In the genomic region with DNA sequence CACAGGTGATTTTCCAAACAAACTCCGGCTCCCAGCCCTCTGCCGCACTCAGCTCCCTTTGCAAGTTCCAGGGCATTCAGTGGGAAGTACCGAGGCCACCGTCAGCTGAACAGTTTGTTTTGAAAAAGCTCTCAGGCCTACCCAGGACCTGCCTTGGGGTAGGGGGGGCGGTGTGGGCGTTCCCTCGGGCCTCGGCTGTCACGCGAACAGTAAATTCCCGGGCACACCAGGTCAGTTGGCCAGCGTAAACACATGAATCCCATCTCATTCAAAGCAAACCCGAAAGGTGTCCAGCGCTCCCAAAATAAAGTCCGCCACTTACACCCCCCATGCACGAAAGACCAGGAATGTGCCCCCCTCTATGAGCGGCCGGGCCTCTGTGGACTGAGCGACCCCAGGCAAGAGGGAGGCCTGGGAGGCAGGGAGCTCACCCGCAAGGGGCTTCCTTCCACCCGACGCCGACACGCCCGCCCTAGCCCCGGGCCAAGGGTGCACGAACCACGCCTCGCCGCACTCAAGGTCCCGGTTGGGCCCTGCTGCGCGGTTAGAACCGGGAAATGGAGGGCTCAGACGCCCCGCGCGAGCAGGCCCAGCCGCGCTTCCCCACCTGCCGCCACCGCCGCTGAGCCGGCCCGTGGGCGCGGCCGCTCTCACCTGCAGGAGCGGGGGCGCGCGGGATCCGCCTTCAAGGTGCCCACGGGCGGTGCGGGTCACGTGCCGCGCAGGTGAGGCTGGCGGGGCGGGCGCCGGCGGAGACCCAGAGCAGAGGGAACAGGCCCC, we compare ENCODE assay signal across 8 cellular contexts. TPM values are rescaled to one million over a fixed set of nuclear protein-coding genes. Genes with fewer than 3 reads are reported as not detected.
DNase-seq lines count a peak whose midpoint lies in the region; FAIRE-seq and TF ChIP-seq lines count a peak whose summit lies in the region.

A gene with protein sequence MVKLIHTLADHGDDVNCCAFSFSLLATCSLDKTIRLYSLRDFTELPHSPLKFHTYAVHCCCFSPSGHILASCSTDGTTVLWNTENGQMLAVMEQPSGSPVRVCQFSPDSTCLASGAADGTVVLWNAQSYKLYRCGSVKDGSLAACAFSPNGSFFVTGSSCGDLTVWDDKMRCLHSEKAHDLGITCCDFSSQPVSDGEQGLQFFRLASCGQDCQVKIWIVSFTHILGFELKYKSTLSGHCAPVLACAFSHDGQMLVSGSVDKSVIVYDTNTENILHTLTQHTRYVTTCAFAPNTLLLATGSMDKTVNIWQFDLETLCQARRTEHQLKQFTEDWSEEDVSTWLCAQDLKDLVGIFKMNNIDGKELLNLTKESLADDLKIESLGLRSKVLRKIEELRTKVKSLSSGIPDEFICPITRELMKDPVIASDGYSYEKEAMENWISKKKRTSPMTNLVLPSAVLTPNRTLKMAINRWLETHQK (minus strand): TSS at position 775 of the 780 bp plus-strand sequence. CDS start 3,634 bp downstream, outside the sequence.

- no peaks in the 10 kb centered on the region for H3K36me3 Mint-ChIP-seq in HFFc6 (ENCODE audit: low read depth)
- H3K36me3 Mint-ChIP-seq in mesothelial cell of epicardium, result no peaks in the 10 kb centered on the region
- H3K36me3 Mint-ChIP-seq in stimulated activated naive CD8-positive, alpha-beta T cell treated with anti-CD3 and anti-CD28 coated beads, Interleukin-15, Interleukin-2, amounts not matched to agents 100 ng/mL and 50 ng/mL, for 24 hours (ENCODE audit: low read depth), result peaks cover 4% of the 10 kb centered on the region

- no peak for TF ChIP-seq POLR2A in endothelial cell of umbilical vein (IDR thresholded peaks at IDR 0.05; ENCODE audit: low read depth, low read length)

- peak within 1 kb of the TSS; percentile 68 for H3K27ac ChIP-seq in endothelial cell of umbilical vein (ENCODE audit: insufficient read depth, low read depth, low read length)

- H3K9me3 ChIP-seq in endothelial cell of umbilical vein (replicated peaks; ENCODE audit: control insufficient read depth, insufficient read depth, low read length), result no peaks in the 10 kb centered on the region

- peaks cover 42% of the 10 kb centered on the region for H3K4me1 Mint-ChIP-seq in HFFc6 (ENCODE audit: low read depth)
- peaks cover 36% of the 10 kb centered on the region for H3K4me1 Mint-ChIP-seq in mesothelial cell of epicardium
- H3K4me1 Mint-ChIP-seq in stimulated activated naive CD8-positive, alpha-beta T cell treated with anti-CD3 and anti-CD28 coated beads, Interleukin-15, Interleukin-2, amounts not matched to agents 100 ng/mL and 50 ng/mL, for 24 hours (ENCODE audit: low read depth), result peaks cover 46% of the 10 kb centered on the region

- no peaks in the 10 kb centered on the region for H3K79me2 ChIP-seq in endothelial cell of umbilical vein (ENCODE audit: control insufficient read depth, insufficient read depth, low read length)

- TF ChIP-seq CTCF in HFFc6 (IDR thresholded peaks at IDR 0.05) (no peak), endothelial cell of umbilical vein (IDR thresholded peaks at IDR 0.05; ENCODE audit: extremely low read depth in 1 of 2, insufficient read depth in 1 of 2, low read depth in 1 of 2, low read length in 2 of 2) (no peak), mesothelial cell of epicardium (IDR thresholded peaks at IDR 0.05; ENCODE audit: unreplicated experiment) (no peak)

- H3K9me3 Mint-ChIP-seq in HFFc6 (no peaks in the 10 kb centered on the region), mesothelial cell of epicardium (no peaks in the 10 kb centered on the region)
- no peaks in the 10 kb centered on the region for H3K9me3 Mint-ChIP-seq in stimulated activated naive CD8-positive, alpha-beta T cell treated with anti-CD3 and anti-CD28 coated beads, Interleukin-15, Interleukin-2, amounts not matched to agents 100 ng/mL and 50 ng/mL, for 24 hours

- FAIRE-seq in endothelial cell of umbilical vein (lab: Jason Lieb, UNC), result peak; percentile 73

- CTCF ChIA-PET in endothelial cell of umbilical vein (lab: Charles Lee), result interaction anchor here (0.9 to 2.1 kb wide), 7 partner anchors 9 to 682 kb away, joined by 3 to 8 read pairs (median 4); a partner anchor contains a TSS

- peaks cover 7% of the 10 kb centered on the region for H3K4me1 ChIP-seq in endothelial cell of umbilical vein (ENCODE audit: control insufficient read depth, extremely low read depth, insufficient read depth, low read length)

- no TSS peak for BruUV-seq in endothelial cell of umbilical vein (replicated peaks; lab: Mats Ljungman, UMichigan)

- peak within 1 kb of the TSS; percentile 61 for H3K9ac ChIP-seq in endothelial cell of umbilical vein (replicated peaks; ENCODE audit: extremely low read depth, insufficient read depth, low read length)

- no peaks in the 10 kb centered on the region for H3K36me3 ChIP-seq in endothelial cell of umbilical vein (ENCODE audit: control insufficient read depth in 2 of 2, extremely low read depth in 1 of 2, insufficient read depth in 2 of 2, low read length in 2 of 2)

- POLR2A ChIA-PET in endothelial cell of umbilical vein (lab: Charles Lee), result interaction anchor here (1.3 kb wide), 1 partner anchor 426 kb away, joined by 3 read pairs; a partner anchor contains a TSS

- H3K4me2 ChIP-seq in endothelial cell of umbilical vein (ENCODE audit: insufficient read depth, low read length), result peak within 1 kb of the TSS; percentile 87

- H3K4me3 Mint-ChIP-seq in HFFc6 (peak within 1 kb of the TSS; percentile 91), mesothelial cell of epicardium (peak within 1 kb of the TSS; percentile 88)
- H3K4me3 Mint-ChIP-seq in stimulated activated naive CD8-positive, alpha-beta T cell treated with anti-CD3 and anti-CD28 coated beads, Interleukin-15, Interleukin-2, amounts not matched to agents 100 ng/mL and 50 ng/mL, for 24 hours, result peak within 1 kb of the TSS; percentile 88

- H3K27me3 Mint-ChIP-seq in HFFc6 (ENCODE audit: insufficient read depth), result no peaks in the 10 kb centered on the region; the same call in 1 of the 2 replicates
- H3K27me3 Mint-ChIP-seq in mesothelial cell of epicardium (ENCODE audit: low read depth), result no peaks in the 10 kb centered on the region
- no peaks in the 10 kb centered on the region for H3K27me3 Mint-ChIP-seq in stimulated activated naive CD8-positive, alpha-beta T cell treated with anti-CD3 and anti-CD28 coated beads, Interleukin-15, Interleukin-2, amounts not matched to agents 100 ng/mL and 50 ng/mL, for 24 hours

- H3K27ac Mint-ChIP-seq in HFFc6 (peak within 1 kb of the TSS; percentile 86), mesothelial cell of epicardium (peak within 1 kb of the TSS; percentile 95)
- peak within 1 kb of the TSS; percentile 89 for H3K27ac Mint-ChIP-seq in stimulated activated naive CD8-positive, alpha-beta T cell treated with anti-CD3 and anti-CD28 coated beads, Interleukin-15, Interleukin-2, amounts not matched to agents 100 ng/mL and 50 ng/mL, for 24 hours

- dilution Hi-C loops in endothelial cell of umbilical vein (cut with MboI; ENCODE audit: extremely low pct_ligation_motif_present, low sequenced_read_pairs), result no loop called here

- H3K27me3 ChIP-seq in endothelial cell of umbilical vein (ENCODE audit: control insufficient read depth in 2 of 2, insufficient read depth in 2 of 2, low read length in 2 of 2), result no peaks in the 10 kb centered on the region

- H3K9me1 ChIP-seq in endothelial cell of umbilical vein (replicated peaks; ENCODE audit: control insufficient read depth, extremely low read depth, insufficient read depth, low read length), result no peaks in the 10 kb centered on the region

- H2AFZ ChIP-seq in endothelial cell of umbilical vein (ENCODE audit: low read depth, low read length), result peak within 1 kb of the TSS; percentile 94

- H4K20me1 ChIP-seq in endothelial cell of umbilical vein (replicated peaks; ENCODE audit: control insufficient read depth, extremely low read depth, insufficient read depth, low read length), result no peaks in the 10 kb centered on the region

- DNase-seq in NCI-H2081 (lab: John Stamatoyannopoulos, UW), result peak; percentile 30 to 63
- no peak for DNase-seq in NCI-H2081 treated with DMSO at 0.1 percent for 48 hours (lab: John Stamatoyannopoulos, UW)
- peak; percentile 46 for DNase-seq in HFFc6
- peak; percentile 8 for DNase-seq in NCI-H128 (lab: John Stamatoyannopoulos, UW; ENCODE audit: unreplicated experiment)
- peak; percentile 12 for DNase-seq in activated CD4-positive, alpha-beta T cell treated with anti-CD3 and anti-CD28 coated beads, Interleukin-2, amount 50 U/mL, for 1 hour
- DNase-seq in endothelial cell of umbilical vein (ENCODE audit: low read depth, low spot score), result peak; percentile 79
- peak; percentile 55 to 72 for DNase-seq in mesothelial cell of epicardium (ENCODE audit: low spot score in 2 of 2, unreplicated experiment in 2 of 2)

- peak within 1 kb of the TSS; percentile 60 to 73 (median 61) for H3K4me3 ChIP-seq in endothelial cell of umbilical vein (replicated peaks in 1 of 3; ENCODE audit: insufficient read depth in 1 of 3, low read depth in 1 of 3, low read length in 3 of 3)

- intact Hi-C loops in endothelial cell of umbilical vein (cut with micrococcal nuclease), result loop anchor here (1.0 kb wide), 2 partner anchors 60 to 426 kb away; a partner anchor contains a TSS

TF ChIP-seq in endothelial cell of umbilical vein, 7 proteins besides CTCF, POLR2A, EP300 and RAD21 (continues in another document):
- TF ChIP-seq EZH2 (IDR thresholded peaks at IDR 0.05; ENCODE audit: borderline replicate concordance, low read depth, low read length, severe bottlenecking) (no peak), GATA2 (IDR thresholded peaks at IDR 0.05; ENCODE audit: insufficient read depth, insufficient read length, low read depth, low read length) (no peak), POLR2AphosphoS5 (IDR thresholded peaks at IDR 0.05; ENCODE audit: insufficient read depth, low read depth, low read length) (no peak), JUN (IDR thresholded peaks at IDR 0.05; ENCODE audit: borderline replicate concordance, insufficient read depth, insufficient read length, low read depth) (no peak), FOS (IDR thresholded peaks at IDR 0.05; ENCODE audit: borderline replicate concordance, insufficient read depth, low read length) (no peak)
- TF ChIP-seq, protein P1, sequence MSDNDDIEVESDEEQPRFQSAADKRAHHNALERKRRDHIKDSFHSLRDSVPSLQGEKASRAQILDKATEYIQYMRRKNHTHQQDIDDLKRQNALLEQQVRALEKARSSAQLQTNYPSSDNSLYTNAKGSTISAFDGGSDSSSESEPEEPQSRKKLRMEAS (IDR thresholded peaks at IDR 0.05; ENCODE audit: insufficient read depth, insufficient read length), result no peak

RNA-seq across cellular contexts. Expression of the gene that starts here (rescaled TPM):
- total RNA-seq in HFFc6 (2021; fragmentation: NEBNext Ultra II Directional; extraction: Animal tissue kit (Norgen Biotek cat#: 25700)), result 1 to 10 TPM; 6.1 to 8.9 (median 7.0) TPM
- 4.8 and 7.3 TPM in 2 replicates for total RNA-seq in endothelial cell of umbilical vein
- 3.1 and 4.0 TPM in 2 replicates for polyA plus RNA-seq in endothelial cell of umbilical vein
- polyA plus RNA-seq in endothelial cell of umbilical vein (2011; cell fraction: cytosol; rRNA removed), result 2.9 and 4.6 TPM in 2 replicates
- polyA plus RNA-seq in endothelial cell of umbilical vein (2011; cell fraction: nucleus; rRNA removed), result 6.4 and 7.5 TPM in 2 replicates
- polyA plus RNA-seq in endothelial cell of umbilical vein (2012), result 5.4 and 6.8 TPM in 2 replicates
- polyA minus RNA-seq in endothelial cell of umbilical vein, result 10.1 and 11.7 TPM in 2 replicates
- polyA minus RNA-seq in endothelial cell of umbilical vein (2011; cell fraction: cytosol; rRNA and poly(A)+ RNA removed), result 1.5 TPM
- 12.0 and 14.6 TPM in 2 replicates for polyA minus RNA-seq in endothelial cell of umbilical vein (2011; cell fraction: nucleus; rRNA and poly(A)+ RNA removed)
- 14.3 to 15.6 TPM (median 15.1 TPM) in 3 replicates for total RNA-seq in mesothelial cell of epicardium
